16 cellular contexts compared by ENCODE assay signal in the genomic region with DNA sequence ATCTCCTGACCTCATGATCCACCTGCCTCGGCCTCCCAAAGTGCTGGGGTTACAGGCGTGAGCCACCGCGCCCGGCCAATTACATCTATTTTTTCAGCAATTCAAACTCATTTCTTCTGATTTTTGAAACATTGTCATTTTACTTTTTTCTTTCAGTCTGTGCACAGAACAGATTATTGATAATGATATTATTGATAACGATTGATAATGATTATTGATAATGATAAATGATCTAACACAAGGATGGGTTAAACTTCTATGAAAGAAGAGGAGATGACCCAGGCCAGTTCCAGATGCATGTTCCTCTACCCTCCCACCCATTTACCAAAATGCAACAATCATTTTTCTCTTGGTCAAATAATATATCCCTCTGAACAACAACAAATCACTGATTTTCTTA.
"Had no signal": no experiment of that assay in that cellular context is flagged by ENCODE, and none has a peak within 500 bp of the region (broad histone marks: within the 10 kb centered on the region; RNA-seq: fewer than 3 reads in every experiment).

No MANE protein-coding gene starts in this region.

- H3K4me1 Mint-ChIP-seq: natural killer cell had no signal

- H3K36me3 ChIP-seq: heart left ventricle, right atrium auricular region, spleen, stomach, thoracic aorta, transverse colon had no signal

- H3K4me1 ChIP-seq: heart left ventricle, right atrium auricular region, spleen, stomach, transverse colon had no signal

- H3K27me3 ChIP-seq: dorsolateral prefrontal cortex, heart left ventricle, right atrium auricular region, spleen, stomach, transverse colon had no signal

- H3K9me3 ChIP-seq: heart left ventricle, right atrium auricular region, spleen, stomach, thoracic aorta, transverse colon had no signal

- H3K36me3 Mint-ChIP-seq: natural killer cell had no signal

- H3K27ac ChIP-seq: dorsolateral prefrontal cortex, heart left ventricle, right atrium auricular region, spleen, stomach, thoracic aorta, transverse colon had no signal

- DNase-seq: cortex of kidney; dorsolateral prefrontal cortex; effector CD8-positive, alpha-beta T cell; heart left ventricle; hypothalamus; natural killer cell; spleen; stimulated activated CD4-positive, alpha-beta T cell treated with anti-CD3 and anti-CD28 coated beads, Interleukin-15, amount 100 ng/mL, for 24 hours; stimulated activated CD4-positive, alpha-beta T cell treated with anti-CD3 and anti-CD28 coated beads, Interleukin-1b, Interleukin-23, amount 100 ng/mL, for 48 hours; stimulated activated naive CD4-positive, alpha-beta T cell; stomach; substantia nigra; transverse colon had no signal

- H3K4me3 ChIP-seq: dorsolateral prefrontal cortex, heart left ventricle, right atrium auricular region, spleen, stomach, thoracic aorta, transverse colon had no signal

- H3K27ac Mint-ChIP-seq: natural killer cell had no signal

- H3K4me3 Mint-ChIP-seq: natural killer cell, neural crest cell had no signal

- H3K9me3 Mint-ChIP-seq: natural killer cell, neural crest cell had no signal
